In genomic region chr19:56099638-56100539, GRCh38 we compare ENCODE assay signal across 24 cellular contexts.
"Had no signal": no experiment of that assay in that cellular context is flagged by ENCODE, and none has a peak within 500 bp of the region (broad histone marks: within the 10 kb centered on the region; RNA-seq: fewer than 3 reads in every experiment).

No MANE protein-coding gene starts in this region.

- H3K27ac ChIP-seq: body of pancreas, cardiac muscle cell, neutrophil, pancreas, psoas muscle, transverse colon, vagina had no signal

- H3K4me1 ChIP-seq: pancreas had no signal

- H3K27me3 Mint-ChIP-seq: activated CD4-positive, alpha-beta memory T cell treated with anti-CD3 and anti-CD28 coated beads for 36 hours; activated naive CD8-positive, alpha-beta T cell treated with anti-CD3 and anti-CD28 coated beads, Interleukin-2, amount 50 U/mL, for 24 hours; naive thymus-derived CD8-positive, alpha-beta T cell had no signal

- H3K36me3 ChIP-seq: cardiac muscle cell had no signal

- H3K27me3 ChIP-seq: body of pancreas, cardiac muscle cell, neutrophil, pancreas, transverse colon, vagina had no signal

- H3K27ac Mint-ChIP-seq: activated CD4-positive, alpha-beta memory T cell treated with anti-CD3 and anti-CD28 coated beads for 36 hours; activated naive CD4-positive, alpha-beta T cell treated with anti-CD3 and anti-CD28 coated beads for 36 hours; activated naive CD8-positive, alpha-beta T cell treated with anti-CD3 and anti-CD28 coated beads, Interleukin-2, amount 50 U/mL, for 24 hours; immature natural killer cell; T-helper 1 cell treated with Interleukin-12 subunit alpha and Interleukin-12 subunit beta and Interleukin-4 antibody, amounts not matched to agents 30 μg/mL and 1 μg/mL, for 36 hours had no signal

- H3K9me3 ChIP-seq: body of pancreas, neutrophil, pancreas, psoas muscle, transverse colon, vagina had no signal

- H3K4me3 ChIP-seq: body of pancreas, cardiac muscle cell, pancreas, psoas muscle, transverse colon, vagina had no signal

- H3K4me3 Mint-ChIP-seq: activated CD4-positive, alpha-beta memory T cell treated with anti-CD3 and anti-CD28 coated beads for 36 hours; activated naive CD4-positive, alpha-beta T cell treated with anti-CD3 and anti-CD28 coated beads for 36 hours; activated naive CD8-positive, alpha-beta T cell treated with anti-CD3 and anti-CD28 coated beads, Interleukin-2, amount 50 U/mL, for 24 hours; immature natural killer cell; naive thymus-derived CD8-positive, alpha-beta T cell; stimulated activated effector memory CD8-positive, alpha-beta T cell treated with anti-CD3 and anti-CD28 coated beads, Interleukin-12 subunit alpha, Interleukin-12 subunit beta, amount 100 ng/mL, for 72 hours; T-helper 1 cell treated with Interleukin-12 subunit alpha and Interleukin-12 subunit beta and Interleukin-4 antibody, amounts not matched to agents 30 μg/mL and 1 μg/mL, for 36 hours had no signal

- ATAC-seq: activated naive CD8-positive, alpha-beta T cell treated with anti-CD3 and anti-CD28 coated beads, Interleukin-2, amount 50 U/mL, for 24 hours; body of pancreas; left lobe of liver; naive thymus-derived CD8-positive, alpha-beta T cell; pancreas; stimulated activated effector memory CD8-positive, alpha-beta T cell treated with anti-CD3 and anti-CD28 coated beads, Interleukin-12 subunit alpha, Interleukin-12 subunit beta, amount 100 ng/mL, for 72 hours had no signal

- DNase-seq: activated CD4-positive, alpha-beta memory T cell treated with anti-CD3 and anti-CD28 coated beads for 36 hours; activated CD4-positive, alpha-beta T cell treated with anti-CD3 and anti-CD28 coated beads for 48 hours; activated naive CD4-positive, alpha-beta T cell treated with anti-CD3 and anti-CD28 coated beads for 36 hours; activated naive CD8-positive, alpha-beta T cell treated with anti-CD3 and anti-CD28 coated beads, Interleukin-2, amount 50 U/mL, for 24 hours; activated T-cell treated with anti-CD3 and anti-CD28 coated beads, Interleukin-2, amount 50 U/mL, for 48 hours; anterior cingulate cortex; body of pancreas; dermis blood vessel endothelial cell; effector CD8-positive, alpha-beta T cell; erythroblast; foreskin fibroblast; immature natural killer cell; naive thymus-derived CD8-positive, alpha-beta T cell; psoas muscle; stimulated activated CD4-positive, alpha-beta T cell treated with anti-CD3 and anti-CD28 coated beads, Interleukin-1b, Interleukin-23, amount 100 ng/mL, for 48 hours; T1000; transverse colon had no signal

- H3K9me3 Mint-ChIP-seq: activated CD4-positive, alpha-beta memory T cell treated with anti-CD3 and anti-CD28 coated beads for 36 hours; activated naive CD4-positive, alpha-beta T cell treated with anti-CD3 and anti-CD28 coated beads for 36 hours; activated naive CD8-positive, alpha-beta T cell treated with anti-CD3 and anti-CD28 coated beads, Interleukin-2, amount 50 U/mL, for 24 hours; immature natural killer cell; naive thymus-derived CD8-positive, alpha-beta T cell; stimulated activated effector memory CD8-positive, alpha-beta T cell treated with anti-CD3 and anti-CD28 coated beads, Interleukin-12 subunit alpha, Interleukin-12 subunit beta, amount 100 ng/mL, for 72 hours; T-helper 1 cell treated with Interleukin-12 subunit alpha and Interleukin-12 subunit beta and Interleukin-4 antibody, amounts not matched to agents 30 μg/mL and 1 μg/mL, for 36 hours had no signal

- FAIRE-seq: pancreas had no signal
